In genomic region chr2:27824401-27824800, GRCh38 we compare ENCODE assay signal across 32 cellular contexts.
"Had no signal": no experiment of that assay in that cellular context is flagged by ENCODE, and none has a peak within 500 bp of the region (broad histone marks: within the 10 kb centered on the region; RNA-seq: fewer than 3 reads in every experiment).

No MANE protein-coding gene starts in this region.

- H3K79me2 ChIP-seq: hepatocyte had no signal

- H2AFZ ChIP-seq: hepatocyte had no signal

- H3K4me1 Mint-ChIP-seq: activated CD4-positive, alpha-beta memory T cell treated with anti-CD3 and anti-CD28 coated beads, Interleukin-2, amount 10 ng/mL, durations not matched to agents 7 days and 5 days; activated CD4-positive, alpha-beta T cell treated with anti-CD3 and anti-CD28 coated beads, Interleukin-2, amount 10 ng/mL, durations not matched to agents 7 days and 5 days; activated naive CD4-positive, alpha-beta T cell treated with anti-CD3 and anti-CD28 coated beads, Interleukin-2, amount 10 ng/mL, durations not matched to agents 7 days and 5 days; activated naive CD8-positive, alpha-beta T cell treated with anti-CD3 and anti-CD28 coated beads, Interleukin-2, amount 10 ng/mL, durations not matched to agents 7 days and 5 days; brain; T-helper 17 cell had no signal

- H3K9me3 ChIP-seq: ascending aorta, colonic mucosa, esophagus muscularis mucosa, gastroesophageal sphincter had no signal

- H3K4me1 ChIP-seq: breast epithelium, colonic mucosa had no signal

- H3K27me3 Mint-ChIP-seq: activated CD4-positive, alpha-beta memory T cell treated with anti-CD3 and anti-CD28 coated beads, Interleukin-2, amount 10 ng/mL, durations not matched to agents 7 days and 5 days; activated CD4-positive, alpha-beta T cell treated with anti-CD3 and anti-CD28 coated beads, Interleukin-2, amount 10 ng/mL, durations not matched to agents 7 days and 5 days; activated naive CD4-positive, alpha-beta T cell treated with anti-CD3 and anti-CD28 coated beads, Interleukin-2, amount 10 ng/mL, durations not matched to agents 7 days and 5 days; activated naive CD8-positive, alpha-beta T cell treated with anti-CD3 and anti-CD28 coated beads, Interleukin-2, amount 10 ng/mL, durations not matched to agents 7 days and 5 days; activated T-cell treated with anti-CD3 and anti-CD28 coated beads, Interleukin-2, amount 50 U/mL, for 24 hours; brain; T-helper 17 cell had no signal

- H3K27me3 ChIP-seq: ascending aorta, breast epithelium, cardiac muscle cell, colonic mucosa, esophagus muscularis mucosa, gastroesophageal sphincter, heart right ventricle, hepatocyte had no signal

- H3K4me3 ChIP-seq: ascending aorta, breast epithelium, cardiac muscle cell, colonic mucosa, gastroesophageal sphincter, heart right ventricle, hepatocyte had no signal

- H3K36me3 ChIP-seq: ascending aorta, breast epithelium, cardiac muscle cell, colonic mucosa, esophagus muscularis mucosa, gastroesophageal sphincter, heart right ventricle had no signal

- H3K27ac ChIP-seq: ascending aorta, breast epithelium, cardiac muscle cell, colonic mucosa, hepatocyte had no signal

- DNase-seq: activated CD4-positive, alpha-beta memory T cell treated with anti-CD3 and anti-CD28 coated beads, Interleukin-2, amount 10 ng/mL, durations not matched to agents 7 days and 5 days; activated CD4-positive, alpha-beta T cell treated with anti-CD3 and anti-CD28 coated beads for 1 hour; activated CD4-positive, alpha-beta T cell treated with anti-CD3 and anti-CD28 coated beads for 4 hours; activated CD4-positive, alpha-beta T cell treated with anti-CD3 and anti-CD28 coated beads, Interleukin-2, amount 10 ng/mL, durations not matched to agents 7 days and 5 days; activated CD4-positive, alpha-beta T cell treated with anti-CD3 and anti-CD28 coated beads, Interleukin-2, amount 50 U/mL, for 4 hours; activated CD8-positive, alpha-beta memory T cell treated with anti-CD3 and anti-CD28 coated beads, Interleukin-2, amount 50 U/mL, for 48 hours; activated gamma-delta T cell; activated naive CD4-positive, alpha-beta T cell; activated naive CD4-positive, alpha-beta T cell treated with anti-CD3 and anti-CD28 coated beads, Interleukin-2, amount 10 ng/mL, durations not matched to agents 7 days and 5 days; activated naive CD8-positive, alpha-beta T cell treated with anti-CD3 and anti-CD28 coated beads, Interleukin-2, amount 10 ng/mL, durations not matched to agents 7 days and 5 days; activated T-cell treated with anti-CD3 and anti-CD28 coated beads for 4 hours; activated T-cell treated with anti-CD3 and anti-CD28 coated beads, Interleukin-2, amount 50 U/mL, for 24 hours; activated T-cell treated with anti-CD3 and anti-CD28 coated beads, Interleukin-2, amount 50 U/mL, for 72 hours; central memory CD4-positive, alpha-beta T cell; cerebellar nuclear complex; colonic mucosa; effector memory CD4-positive, alpha-beta T cell; endodermal cell; erythroblast; foreskin melanocyte; heart right ventricle; T-helper 17 cell; T1000 had no signal

- H3K4me3 Mint-ChIP-seq: activated CD4-positive, alpha-beta memory T cell treated with anti-CD3 and anti-CD28 coated beads, Interleukin-2, amount 10 ng/mL, durations not matched to agents 7 days and 5 days; activated CD4-positive, alpha-beta T cell treated with anti-CD3 and anti-CD28 coated beads, Interleukin-2, amount 10 ng/mL, durations not matched to agents 7 days and 5 days; activated naive CD4-positive, alpha-beta T cell treated with anti-CD3 and anti-CD28 coated beads, Interleukin-2, amount 10 ng/mL, durations not matched to agents 7 days and 5 days; activated naive CD8-positive, alpha-beta T cell treated with anti-CD3 and anti-CD28 coated beads, Interleukin-2, amount 10 ng/mL, durations not matched to agents 7 days and 5 days; activated T-cell treated with anti-CD3 and anti-CD28 coated beads, Interleukin-2, amount 50 U/mL, for 24 hours; activated T-cell treated with anti-CD3 and anti-CD28 coated beads, Interleukin-2, amount 50 U/mL, for 72 hours; brain; endodermal cell; T-helper 17 cell; T-helper 2 cell treated with Interferon-gamma antibody and Interleukin-4, amounts not matched to agents 5 μg/mL and 100 μg/mL, for 36 hours had no signal

- H3K27ac Mint-ChIP-seq: activated CD4-positive, alpha-beta memory T cell treated with anti-CD3 and anti-CD28 coated beads, Interleukin-2, amount 10 ng/mL, durations not matched to agents 7 days and 5 days; activated CD4-positive, alpha-beta T cell treated with anti-CD3 and anti-CD28 coated beads, Interleukin-2, amount 10 ng/mL, durations not matched to agents 7 days and 5 days; activated naive CD4-positive, alpha-beta T cell treated with anti-CD3 and anti-CD28 coated beads, Interleukin-2, amount 10 ng/mL, durations not matched to agents 7 days and 5 days; activated naive CD4-positive, alpha-beta T cell treated with anti-CD3 and anti-CD28 coated beads, Interleukin-2, amount 50 U/mL, for 72 hours; activated naive CD8-positive, alpha-beta T cell treated with anti-CD3 and anti-CD28 coated beads, Interleukin-2, amount 10 ng/mL, durations not matched to agents 7 days and 5 days; activated T-cell treated with anti-CD3 and anti-CD28 coated beads, Interleukin-2, amount 50 U/mL, for 24 hours; activated T-cell treated with anti-CD3 and anti-CD28 coated beads, Interleukin-2, amount 50 U/mL, for 72 hours; brain; endodermal cell; T-helper 2 cell treated with Interferon-gamma antibody and Interleukin-4, amounts not matched to agents 5 μg/mL and 100 μg/mL, for 36 hours had no signal

- H3K4me2 ChIP-seq: hepatocyte had no signal
